8 cellular contexts compared by ENCODE assay signal in the genomic region with DNA sequence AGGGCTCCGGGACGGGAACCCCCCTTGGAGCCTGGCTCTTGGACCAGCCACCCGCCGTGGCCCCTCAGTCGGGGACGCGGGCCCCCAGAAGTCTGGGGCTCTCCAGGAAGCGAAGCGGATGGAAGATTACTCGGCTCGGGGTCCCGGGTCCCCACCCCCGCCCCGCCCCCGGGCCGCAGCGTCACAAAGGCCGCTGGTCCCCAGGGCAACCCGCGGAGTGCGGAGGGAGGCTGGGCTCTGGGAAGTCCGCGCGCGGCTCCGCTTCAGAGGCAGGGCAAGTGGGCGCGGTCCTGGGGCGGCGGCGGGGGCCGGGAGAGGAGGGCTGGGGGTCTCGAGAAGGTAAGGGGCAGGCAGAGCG. TPM values are rescaled to one million over a fixed set of nuclear protein-coding genes. Genes with fewer than 3 reads are reported as not detected.
DNase-seq lines count a peak whose midpoint lies in the region; ATAC-seq, FAIRE-seq and TF ChIP-seq lines count a peak whose summit lies in the region.

A gene with protein sequence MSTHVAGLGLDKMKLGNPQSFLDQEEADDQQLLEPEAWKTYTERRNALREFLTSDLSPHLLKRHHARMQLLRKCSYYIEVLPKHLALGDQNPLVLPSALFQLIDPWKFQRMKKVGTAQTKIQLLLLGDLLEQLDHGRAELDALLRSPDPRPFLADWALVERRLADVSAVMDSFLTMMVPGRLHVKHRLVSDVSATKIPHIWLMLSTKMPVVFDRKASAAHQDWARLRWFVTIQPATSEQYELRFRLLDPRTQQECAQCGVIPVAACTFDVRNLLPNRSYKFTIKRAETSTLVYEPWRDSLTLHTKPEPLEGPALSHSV (plus strand): TSS at position 227 of the 358 bp plus-strand sequence. CDS start 1,505 bp downstream, outside the sequence.

- H3K4me1 Mint-ChIP-seq in astrocyte (ENCODE audit: low read depth, unreplicated experiment): no peaks in the 10 kb centered on the region

- H3K27ac ChIP-seq in astrocyte (ENCODE audit: low read depth, low read length): no peak within 1 kb of the TSS

- TF ChIP-seq CTCF in BE2C (IDR thresholded peaks at IDR 0.05; ENCODE audit: low read depth, low read length): no peak
- no peak for TF ChIP-seq CTCF in astrocyte (IDR thresholded peaks at IDR 0.05; ENCODE audit: insufficient read depth, low read depth, low read length)

- no peaks in the 10 kb centered on the region for H3K27me3 ChIP-seq in BE2C
- H3K27me3 ChIP-seq in astrocyte (ENCODE audit: insufficient read depth, low read length): no peaks in the 10 kb centered on the region

- peak within 1 kb of the TSS; percentile 87 for H3K4me2 ChIP-seq in astrocyte (ENCODE audit: low read length)

- no peak for FAIRE-seq in astrocyte (lab: Jason Lieb, UNC)

- no peaks in the 10 kb centered on the region for H3K9me3 ChIP-seq in BE2C
- no peaks in the 10 kb centered on the region for H3K9me3 ChIP-seq in astrocyte (ENCODE audit: insufficient read depth, low read depth, low read length)

- H3K4me3 Mint-ChIP-seq in astrocyte (ENCODE audit: unreplicated experiment): peak within 1 kb of the TSS; percentile 57

- no peaks in the 10 kb centered on the region for H3K9me3 Mint-ChIP-seq in astrocyte (ENCODE audit: unreplicated experiment)

- H3K4me3 ChIP-seq in BE2C (ENCODE audit: low read depth, low read length) (peak within 1 kb of the TSS; percentile 66), astrocyte (ENCODE audit: insufficient read depth, low read depth, low read length) (peak within 1 kb of the TSS; percentile 56)

- no peaks in the 10 kb centered on the region for H3K79me2 ChIP-seq in astrocyte (ENCODE audit: insufficient read depth, low read length)

- no peaks in the 10 kb centered on the region for H3K36me3 ChIP-seq in BE2C
- no peaks in the 10 kb centered on the region for H3K36me3 ChIP-seq in astrocyte (ENCODE audit: insufficient read depth, low read length)

- no peaks in the 10 kb centered on the region for H3K27me3 Mint-ChIP-seq in astrocyte (ENCODE audit: low read depth, unreplicated experiment)

- ATAC-seq in GM21381 (IDR thresholded peaks at IDR 0.05; ENCODE audit: unreplicated experiment): peak; percentile 21

- DNase-seq in BE2C (peak; percentile 80), NCI-H748 treated with DMSO at 0.1 percent for 48 hours (lab: John Stamatoyannopoulos, UW) (peak; percentile 4), astrocyte (ENCODE audit: low read depth) (no peak), iPS-NIHi7 (ENCODE audit: extremely low spot score) (peak; percentile 67), DMS53 treated with DMSO at 0.1 percent for 48 hours (lab: John Stamatoyannopoulos, UW; ENCODE audit: unreplicated experiment) (no peak), SIG-M5 (lab: John Stamatoyannopoulos, UW) (no peak)
- DNase-seq in stimulated activated CD8-positive, alpha-beta memory T cell treated with anti-CD3 and anti-CD28 coated beads, Interleukin-7, amount 100 ng/mL, for 4 hours (ENCODE audit: low read depth in 2 of 2): peak; percentile 25 to 62

- H2AFZ ChIP-seq in astrocyte (ENCODE audit: low read depth, low read length): peak within 1 kb of the TSS; percentile 71

- peak within 1 kb of the TSS; percentile 52 for H3K9ac ChIP-seq in astrocyte (ENCODE audit: low read length)

- H4K20me1 ChIP-seq in astrocyte (ENCODE audit: insufficient read depth, low read length): no peaks in the 10 kb centered on the region

- peak within 1 kb of the TSS; percentile 41 for H3K27ac Mint-ChIP-seq in astrocyte (ENCODE audit: unreplicated experiment)

- peaks cover 9% of the 10 kb centered on the region; the same call in 1 of the 2 replicates for H3K4me1 ChIP-seq in BE2C
- no peaks in the 10 kb centered on the region for H3K4me1 ChIP-seq in astrocyte (ENCODE audit: insufficient read depth, low read length)

- H3K36me3 Mint-ChIP-seq in astrocyte (ENCODE audit: low read depth, unreplicated experiment): no peaks in the 10 kb centered on the region

RNA-seq across cellular contexts. Expression of the gene that starts here (rescaled TPM):
- polyA plus RNA-seq in BE2C (2012; ENCODE audit: insufficient read depth, insufficient read length, low read depth): not detected
- 0.19 and 0.20 TPM in 2 replicates for total RNA-seq in astrocyte

Comparison
In these comparisons a context has a peak if more than half of its experiments do, and no peak if none do; other contexts are left out.
1. DNase-seq: peak in BE2C (single experiment), NCI-H748 treated with DMSO at 0.1 percent for 48 hours (single experiment), iPS-NIHi7 (single experiment) and stimulated activated CD8-positive, alpha-beta memory T cell treated with anti-CD3 and anti-CD28 coated beads, Interleukin-7, amount 100 ng/mL, for 4 hours (2 of 2); none in astrocyte (single experiment), DMS53 treated with DMSO at 0.1 percent for 48 hours (single experiment) and SIG-M5 (single experiment).